8 cellular contexts compared by ENCODE assay signal in genomic region chr13:77729502-77730221, GRCh38. TPM values are rescaled to one million over a fixed set of nuclear protein-coding genes. Genes with fewer than 3 reads are reported as not detected.
DNase-seq lines count a peak whose midpoint lies in the region; ATAC-seq and TF ChIP-seq lines count a peak whose summit lies in the region.

No MANE protein-coding gene starts in this region.

- WGBS in prostate gland: 79% methylated on average over 8 of the region's 8 CpGs

- no TSS peak for BruUV-seq in A673 (replicated peaks; lab: Mats Ljungman, UMichigan)

- no peak for TF ChIP-seq POLR2A in prostate gland (IDR thresholded peaks at IDR 0.05)

- POLR2A ChIA-PET in GM10248 (lab: Yijun Ruan, JAX) (no interaction called here), A673 (lab: Charles Lee; ENCODE audit: low non-redundant PET) (no interaction called here)

- peak; percentile 31 for DNase-seq in GM10248 (ENCODE audit: extremely low spot score)
- DNase-seq in prostate gland (ENCODE audit: low spot score): no peak
- DNase-seq in SHP77 treated with DMSO at 0.1 percent for 48 hours (lab: John Stamatoyannopoulos, UW): no peak
- no peak for DNase-seq in omental fat pad (ENCODE audit: low spot score)
- DNase-seq in A673 (ENCODE audit: low spot score): no peak

- H3K27ac ChIP-seq in angular gyrus (ENCODE audit: low read depth, low read length): peak overlapping the region; percentile 79
- no peak overlapping the region for H3K27ac ChIP-seq in prostate gland
- H3K27ac ChIP-seq in A673 (ENCODE audit: low read depth, low read length, poor library complexity, severe bottlenecking): no peak overlapping the region

- H3K4me1 ChIP-seq in prostate gland (replicated peaks) (no peaks in the 10 kb centered on the region), A673 (ENCODE audit: insufficient read depth, low read length, poor library complexity, severe bottlenecking) (peaks cover 68% of the 10 kb centered on the region)

- no peaks in the 10 kb centered on the region for H3K36me3 ChIP-seq in prostate gland
- H3K36me3 ChIP-seq in A673 (ENCODE audit: insufficient read depth, low read length, poor library complexity, severe bottlenecking): peaks cover 92% of the 10 kb centered on the region

- H3K9me3 ChIP-seq in prostate gland (no peaks in the 10 kb centered on the region), A673 (ENCODE audit: low read depth, low read length, poor library complexity, severe bottlenecking) (no peaks in the 10 kb centered on the region)

- H3K27me3 ChIP-seq in prostate gland (replicated peaks; ENCODE audit: insufficient read depth) (no peaks in the 10 kb centered on the region), A673 (replicated peaks; ENCODE audit: insufficient read depth, low read depth, low read length, poor library complexity) (no peaks in the 10 kb centered on the region)

- TF ChIP-seq CTCF in GM10248 (IDR thresholded peaks at IDR 0.05; ENCODE audit: control extremely low read depth, extremely low read depth, low read depth, missing control alignments): no peak
- no peak for TF ChIP-seq CTCF in prostate gland (IDR thresholded peaks at IDR 0.05)
- no peak for TF ChIP-seq CTCF in omental fat pad (IDR thresholded peaks at IDR 0.05)
- TF ChIP-seq CTCF in A673 (conservative IDR thresholded peaks at IDR 0.05; ENCODE audit: low read depth, low read length): no peak

- CTCF ChIA-PET in GM10248 (lab: Yijun Ruan, JAX): interaction anchor here (1.0 to 2.9 kb wide), 8 partner anchors 8 to 30 kb away, joined by 3 to 11 read pairs (median 5); no protein-coding TSS in a partner anchor
- CTCF ChIA-PET in A673 (lab: Charles Lee): no interaction called here

- ATAC-seq in GM19455 (IDR thresholded peaks at IDR 0.05; ENCODE audit: unreplicated experiment): peak; percentile 100
- ATAC-seq in HG03342 (IDR thresholded peaks at IDR 0.05; ENCODE audit: unreplicated experiment): peak; percentile 99
- ATAC-seq in omental fat pad (ENCODE audit: low FRiP score): no peak

- intact Hi-C loops in prostate gland (cut with DNase I) (no loop called here), A673 (cut with micrococcal nuclease; ENCODE audit: unreplicated experiment) (no loop called here)

- no peak overlapping the region for H3K4me3 ChIP-seq in prostate gland
- no peak overlapping the region for H3K4me3 ChIP-seq in A673 (ENCODE audit: low read depth, low read length, poor library complexity, severe bottlenecking)

RNA-seq across cellular contexts. Expression of gene SLAIN1, which starts 32.2 kb away (rescaled TPM):
- total RNA-seq in prostate gland (100 to 1,000 TPM in 1 of 2 donors, 1 to 10 TPM in 1; 9.6 to 132 TPM), omental fat pad (1 to 10 TPM; 1.3 to 9.8 (median 4.9) TPM), A673 (2021) (267 and 314 TPM in 2 replicates)
